In the genomic region with DNA sequence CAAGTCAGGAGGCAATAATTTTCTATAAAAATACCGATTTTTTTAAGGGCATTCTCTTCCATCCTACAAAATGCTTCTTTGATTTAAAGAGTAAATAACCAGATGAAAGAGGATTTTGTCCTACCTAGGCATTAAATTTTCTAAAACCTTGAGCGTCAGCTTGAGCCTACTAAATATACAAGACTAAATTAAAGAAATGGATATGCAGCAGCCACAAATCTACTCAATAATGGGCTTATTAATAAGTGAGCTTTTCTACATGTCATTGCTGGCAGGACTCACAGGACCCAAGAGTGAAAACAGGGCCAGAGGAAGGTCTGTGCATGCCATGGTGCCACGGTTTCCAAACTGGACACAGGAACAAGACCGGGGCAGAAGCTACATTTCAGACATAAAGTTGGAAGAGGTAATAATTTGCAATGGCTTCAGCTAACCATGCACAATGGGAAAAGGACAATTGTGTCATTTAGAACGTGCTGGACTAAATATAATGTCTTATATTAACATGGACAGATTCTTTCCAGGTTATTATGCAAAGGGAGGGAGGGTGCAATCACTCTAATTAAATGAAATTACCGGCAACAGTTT, we compare ENCODE assay signal across 14 cellular contexts. TPM values are rescaled to one million over a fixed set of nuclear protein-coding genes. Genes with fewer than 3 reads are reported as not detected.
DNase-seq lines count a peak whose midpoint lies in the region; TF ChIP-seq lines count a peak whose summit lies in the region.
"Had no signal": no experiment of that assay in that cellular context is flagged by ENCODE, and none has a peak within 500 bp of the region (broad histone marks: within the 10 kb centered on the region; RNA-seq: fewer than 3 reads in every experiment).

No MANE protein-coding gene starts in this region.

- H3K9me3 ChIP-seq in WERI-Rb-1 (ENCODE audit: severe bottlenecking): no peaks in the 10 kb centered on the region

- H3K9me3 Mint-ChIP-seq in neural crest cell: no peaks in the 10 kb centered on the region
- H3K9me3 Mint-ChIP-seq: CD8-positive, alpha-beta memory T cell had no signal

- no peak for DNase-seq in WERI-Rb-1
- no peak for DNase-seq in dorsolateral prefrontal cortex
- no peak for DNase-seq in neural crest cell (ENCODE audit: low read depth, low spot score)
- DNase-seq in NCI-H1092 treated with DMSO at 0.1 percent for 48 hours (lab: John Stamatoyannopoulos, UW): no peak
- DNase-seq in NCI-H2171 (lab: John Stamatoyannopoulos, UW): no peak
- no peak for DNase-seq in NCI-H2029 (lab: John Stamatoyannopoulos, UW)
- no peak for DNase-seq in GM10248 (ENCODE audit: extremely low spot score)
- DNase-seq: ACHN; CD8-positive, alpha-beta memory T cell; NCI-H2107; NCI-H226; PC-3; RPMI8226; SHP77 treated with DMSO at 0.1 percent for 48 hours had no signal

- H3K27ac ChIP-seq in WERI-Rb-1 (peak overlapping the region; percentile 0; the same call in 1 of the 2 replicates), dorsolateral prefrontal cortex (peak overlapping the region; percentile 73 to 98 (median 92))

- intact Hi-C loops in dorsolateral prefrontal cortex (cut with DNase I): loop anchor here (1.0 to 5.0 kb wide), 2 partner anchors 53 to 58 kb away; no protein-coding TSS in a partner anchor

- H3K4me3 Mint-ChIP-seq in neural crest cell: peak overlapping the region; percentile 38

- peaks cover 49% of the 10 kb centered on the region for H3K4me1 Mint-ChIP-seq in neural crest cell

- no peak overlapping the region for H3K27ac Mint-ChIP-seq in neural crest cell (ENCODE audit: unreplicated experiment)

- H3K4me3 ChIP-seq in WERI-Rb-1 (ENCODE audit: low read depth, low read length) (peak overlapping the region; percentile 23), dorsolateral prefrontal cortex (peak overlapping the region in 56 of 59 donors; percentile 1 to 87 (median 34))

- POLR2A ChIA-PET in GM10248 (lab: Yijun Ruan, JAX): no interaction called here

- peaks cover 39% of the 10 kb centered on the region for H3K27me3 Mint-ChIP-seq in neural crest cell (ENCODE audit: low read depth)

- no peaks in the 10 kb centered on the region for H3K36me3 Mint-ChIP-seq in neural crest cell (ENCODE audit: low read depth)

- CTCF ChIA-PET in GM10248 (lab: Yijun Ruan, JAX): interaction anchor here (1.1 to 1.8 kb wide), 6 partner anchors 12 to 153 kb away, joined by 3 to 10 read pairs (median 4); no protein-coding TSS in a partner anchor

- TF ChIP-seq CTCF in WERI-Rb-1 (IDR thresholded peaks at IDR 0.05; ENCODE audit: low read depth, low read length) (no peak), dorsolateral prefrontal cortex (IDR thresholded peaks at IDR 0.05 in 54 of 56, conservative IDR thresholded peaks at IDR 0.05 in 2 of 56; ENCODE audit: low read depth in 1 of 56, partially characterized antibody in 56 of 56) (peak in 1 of 56 donors; percentile 0), neural crest cell (conservative IDR thresholded peaks at IDR 0.05) (no peak), GM10248 (IDR thresholded peaks at IDR 0.05; ENCODE audit: control extremely low read depth, extremely low read depth, low read depth, missing control alignments) (no peak)

- no peaks in the 10 kb centered on the region for H3K27me3 ChIP-seq in WERI-Rb-1 (ENCODE audit: insufficient read depth, low read depth, severe bottlenecking)
- H3K27me3 ChIP-seq in dorsolateral prefrontal cortex: peaks cover 0 to 14% (median 0%) of the 10 kb centered on the region in 45 donors

- H3K36me3 ChIP-seq in WERI-Rb-1: no peaks in the 10 kb centered on the region

RNA-seq across cellular contexts. Expression of a gene that starts 5.2 kb away (rescaled TPM):
- total RNA-seq in dorsolateral prefrontal cortex (100 to 1,000 TPM in 2 of 120 experiments, 10 to 100 TPM in 117, 1 to 10 TPM in 1; 8.2 to 129 (median 33.9) TPM), neural crest cell (8.9 and 9.5 TPM in 2 replicates)
